Comparison of ENCODE assay signal across 8 cellular contexts in genomic region chr12:48816148-48816854, GRCh38. TPM values are rescaled to one million over a fixed set of nuclear protein-coding genes. Genes with fewer than 3 reads are reported as not detected.
A peak's percentile ranks its signal among the peaks of the same experiment; 100 is the strongest.
DNase-seq lines count a peak whose midpoint lies in the region; ATAC-seq and TF ChIP-seq lines count a peak whose summit lies in the region.

No MANE protein-coding gene starts in this region.

- H3K4me2 ChIP-seq in H9 (ENCODE audit: insufficient read depth, insufficient read length, low read length) (peak overlapping the region; percentile 87), PC-9 (peak overlapping the region; percentile 90)

- no peaks in the 10 kb centered on the region for H3K9me3 Mint-ChIP-seq in H9

- no peak overlapping the region for H4K91ac ChIP-seq in H9 (ENCODE audit: insufficient read length, low read depth, low read length)

- no TSS peak for BruUV-seq in PC-9 (replicated peaks; lab: Mats Ljungman, UMichigan)

- no peak overlapping the region for H3K56ac ChIP-seq in H9 (ENCODE audit: insufficient read length, low read depth, low read length)

- H3K4me3 ChIP-seq in PC-9 (peak overlapping the region; percentile 72; the same call in 1 of the 2 replicates), rectal smooth muscle tissue (ENCODE audit: low read length) (peak overlapping the region; percentile 94), testis (no peak overlapping the region)

- H4K5ac ChIP-seq in H9 (ENCODE audit: insufficient read length, low read depth, low read length): no peak overlapping the region

- TF ChIP-seq CTCF in H9 (conservative IDR thresholded peaks at IDR 0.05) (no peak), PC-9 (conservative IDR thresholded peaks at IDR 0.05) (no peak), testis (IDR thresholded peaks at IDR 0.05) (no peak)

- ATAC-seq in esophagus mucosa: peak; percentile 2

- no peak overlapping the region for H2BK20ac ChIP-seq in H9 (ENCODE audit: low read depth, low read length, poor library complexity, severe bottlenecking)

- H3K4me1 Mint-ChIP-seq in H9: peaks cover 60 to 63% of the 10 kb centered on the region in 2 experiments

- H2AFZ ChIP-seq in H9 (ENCODE audit: low read length) (no peak overlapping the region), PC-9 (no peak overlapping the region)

- no peak overlapping the region for H2BK15ac ChIP-seq in H9 (ENCODE audit: low read depth, low read length)

- no peaks in the 10 kb centered on the region for H3K79me2 ChIP-seq in H9 (ENCODE audit: insufficient read depth, low read length)
- no peaks in the 10 kb centered on the region for H3K79me2 ChIP-seq in PC-9 (ENCODE audit: low read depth)

- peaks cover 27% of the 10 kb centered on the region for H3K27me3 ChIP-seq in H9 (ENCODE audit: insufficient read depth, low read length)
- H3K27me3 ChIP-seq in PC-9 (ENCODE audit: insufficient read depth, low read depth): no peaks in the 10 kb centered on the region
- H3K27me3 ChIP-seq in rectal smooth muscle tissue (ENCODE audit: control insufficient read depth, insufficient read depth, low read length): no peaks in the 10 kb centered on the region
- H3K27me3 ChIP-seq in testis: no peaks in the 10 kb centered on the region

- no peaks in the 10 kb centered on the region for H3K36me3 Mint-ChIP-seq in H9 (ENCODE audit: insufficient read depth in 1 of 3, low read depth in 3 of 3)

- H3T11ph ChIP-seq in H9 (ENCODE audit: low read length): no peak overlapping the region

- H3K27ac ChIP-seq in H9 (ENCODE audit: insufficient read length, low read depth, low read length) (no peak overlapping the region), PC-9 (no peak overlapping the region), rectal smooth muscle tissue (ENCODE audit: low read depth, low read length) (no peak overlapping the region), testis (no peak overlapping the region)

- no peak overlapping the region for H3K23ac ChIP-seq in H9 (ENCODE audit: insufficient read length, low read depth, low read length)

- H3K36me3 ChIP-seq in PC-9 (ENCODE audit: low read depth): no peaks in the 10 kb centered on the region
- H3K36me3 ChIP-seq in rectal smooth muscle tissue (ENCODE audit: control insufficient read depth, insufficient read depth, low read length): no peaks in the 10 kb centered on the region
- H3K36me3 ChIP-seq in testis (ENCODE audit: low read depth, missing control alignments): no peaks in the 10 kb centered on the region

- no peak for TF ChIP-seq POLR2A in testis (IDR thresholded peaks at IDR 0.05)

- H2BK120ac ChIP-seq in H9 (ENCODE audit: low read depth, low read length, poor library complexity, severe bottlenecking): no peak overlapping the region

- H3K9me3 ChIP-seq in H9 (ENCODE audit: control insufficient read depth, low read depth, low read length) (no peaks in the 10 kb centered on the region), PC-9 (ENCODE audit: insufficient read depth, low read depth) (no peaks in the 10 kb centered on the region), testis (no peaks in the 10 kb centered on the region)

- no peak overlapping the region for H2BK12ac ChIP-seq in H9 (ENCODE audit: insufficient read length, low read depth, low read length)

- H3K79me1 ChIP-seq in H9 (ENCODE audit: insufficient read depth, low read depth, low read length, poor library complexity, severe bottlenecking): no peaks in the 10 kb centered on the region

- peak overlapping the region; percentile 88 to 95; a peak in 4 of 5 replicates for H3K4me3 Mint-ChIP-seq in H9

- no peak overlapping the region for H3K14ac ChIP-seq in H9 (ENCODE audit: insufficient read depth, low read length)

- WGBS in H9 (ENCODE audit: extremely low coverage, insufficient read length, low lambda C conversion rate): no CpG with 5 or more reads among the region's 3 CpGs
- WGBS in testis, 2 donors: 78 to 85% methylated on average over 3 of the region's 3 CpGs

- H4K8ac ChIP-seq in H9 (replicated peaks; ENCODE audit: insufficient read length, low read depth, low read length): no peak overlapping the region

- DNase-seq in H9 (no peak), PC-9 (peak in 1 of 2 experiments; percentile 46), NCI-H446 (lab: John Stamatoyannopoulos, UW) (no peak), germinal center (ENCODE audit: low spot score) (no peak), testis (no peak), activated gamma-delta T cell treated with Interleukin-2 at 50 U/mL for 16 hours (no peak)

- peaks cover 28% of the 10 kb centered on the region for H3K23me2 ChIP-seq in H9 (ENCODE audit: insufficient read length, low read depth, low read length, poor library complexity, severe bottlenecking)

- H3K4me1 ChIP-seq in H9 (ENCODE audit: insufficient read depth, low read length) (0 out of 2 replicates have a peak, but pooled peaks cover 2% of the 10 kb centered on the region), PC-9 (replicated peaks; ENCODE audit: insufficient read depth) (peaks cover 14% of the 10 kb centered on the region), rectal smooth muscle tissue (ENCODE audit: control insufficient read depth, insufficient read depth, low read length) (peaks cover 11% of the 10 kb centered on the region), testis (peaks cover 20% of the 10 kb centered on the region)

- no peak overlapping the region for H2AK5ac ChIP-seq in H9 (ENCODE audit: insufficient read length, low read length)

- peaks cover 48% of the 10 kb centered on the region for H3K27me3 Mint-ChIP-seq in H9 (ENCODE audit: low read depth)

- H4K20me1 ChIP-seq in H9 (ENCODE audit: control insufficient read depth, insufficient read depth, insufficient read length) (no peaks in the 10 kb centered on the region), PC-9 (ENCODE audit: insufficient read depth) (no peaks in the 10 kb centered on the region)

- no peak overlapping the region for H3K4ac ChIP-seq in H9 (ENCODE audit: low read depth, low read length)

- intact Hi-C loops in PC-9 (cut with micrococcal nuclease; ENCODE audit: unreplicated experiment) (loop anchor here (5.0 kb wide), 2 partner anchors 36 to 181 kb away; partner anchors contain the start of genes DDN and DDX23), testis (cut with DNase I; ENCODE audit: low total_unique reads) (no loop called here)

- POLR2A ChIA-PET in PC-9 (lab: Charles Lee; ENCODE audit: unreplicated experiment): no interaction called here

- no peaks in the 10 kb centered on the region for H3K9me2 ChIP-seq in PC-9 (ENCODE audit: insufficient read depth)

- no peak overlapping the region for H2BK5ac ChIP-seq in H9 (ENCODE audit: insufficient read length, low read length)

- H3F3A ChIP-seq in PC-9 (ENCODE audit: insufficient read depth, low read depth): peaks cover 9% of the 10 kb centered on the region; the same call in 1 of the 2 replicates

- CTCF ChIA-PET in PC-9 (lab: Charles Lee): interaction anchor here (0.6 kb wide), 1 partner anchor 1077 kb away, joined by 3 read pairs; no protein-coding TSS in a partner anchor

- no peak overlapping the region for H3K18ac ChIP-seq in H9 (ENCODE audit: insufficient read length, low read depth, low read length)

- no peak overlapping the region for H3K9ac ChIP-seq in H9 (ENCODE audit: extremely low read depth, insufficient read length, low read length)
- no peak overlapping the region for H3K9ac ChIP-seq in rectal smooth muscle tissue (ENCODE audit: low read length)

- no peak overlapping the region; a peak in 1 of 7 replicates for H3K27ac Mint-ChIP-seq in H9

RNA-seq across cellular contexts. Expression of gene CACNB3, which starts 2.0 kb away (rescaled TPM):
- total RNA-seq in H9 (2021) (34.9 and 35.1 TPM in 2 replicates), PC-9 (2021) (35.4 TPM in 2 replicates), esophagus mucosa (28.8 TPM), testis (10 to 100 TPM; 17.2 to 19.3 TPM)
- 20.1 TPM for polyA plus RNA-seq in testis (ENCODE audit: insufficient read depth, low read depth, low replicate concordance)

RNA-seq across cellular contexts. Expression of gene ADCY6, which starts 27.4 kb away (rescaled TPM):
- total RNA-seq in H9 (2021) (30.2 and 31.1 TPM in 2 replicates), PC-9 (2021) (48.3 and 61.9 TPM in 2 replicates), esophagus mucosa (11.1 TPM), testis (10 to 100 TPM; 24.5 to 26.3 TPM)
- 16.5 TPM for polyA plus RNA-seq in testis (ENCODE audit: insufficient read depth, low read depth, low replicate concordance)

RNA-seq across cellular contexts. Expression of gene DDX23, which starts 35.7 kb away (rescaled TPM):
- total RNA-seq in H9 (2021) (98.1 and 104 TPM in 2 replicates), PC-9 (2021) (91.4 and 108 TPM in 2 replicates), esophagus mucosa (37.3 TPM), testis (10 to 100 TPM; 85.0 to 96.1 TPM)
- 69.4 TPM for polyA plus RNA-seq in testis (ENCODE audit: insufficient read depth, low read depth, low replicate concordance)

RNA-seq across cellular contexts. Expression of gene RND1, which starts 49.4 kb away (rescaled TPM):
- total RNA-seq in H9 (2021) (9.5 and 9.7 TPM in 2 replicates), PC-9 (2021) (2.7 and 4.0 TPM in 2 replicates), esophagus mucosa (2.6 TPM), testis (1 to 10 TPM in 1 of 2 donors, under 1 TPM in 1; 0.81 to 1.1 TPM)
- polyA plus RNA-seq in testis (ENCODE audit: insufficient read depth, low read depth, low replicate concordance): 1.2 TPM

Comparison
In these comparisons a context has a peak if more than half of its experiments do, and no peak if none do; other contexts are left out.
1. H3K4me3 ChIP-seq: peak in PC-9 (single experiment) and rectal smooth muscle tissue (single experiment); none in testis (0 of 2).